ENCODE assay signal across 2 cellular contexts in the genomic region with DNA sequence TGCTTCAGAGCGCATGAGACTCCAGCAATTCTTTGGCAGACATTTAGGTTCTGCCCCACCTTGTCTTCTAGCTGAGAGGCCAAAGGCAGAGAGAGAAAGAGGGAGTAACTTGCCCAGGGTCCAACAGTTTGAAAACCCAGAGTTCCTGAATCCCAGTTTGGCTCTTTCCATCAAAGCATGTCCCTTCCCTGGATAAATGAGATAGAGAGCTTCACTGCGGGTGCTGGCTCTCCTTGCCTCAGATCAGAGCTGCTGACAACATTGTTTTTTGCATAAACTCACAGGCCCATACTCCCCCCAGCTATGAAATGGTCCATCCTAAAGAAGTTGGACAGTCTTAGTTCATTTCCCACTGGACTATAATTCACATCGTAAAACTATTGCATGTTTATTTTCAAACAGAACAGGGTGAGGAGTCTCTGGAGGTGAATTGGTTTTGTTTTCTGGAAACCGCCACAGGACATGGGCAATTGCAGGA.
TF ChIP-seq lines count a peak whose summit lies in the region.

No MANE protein-coding gene starts in this region.

TF ChIP-seq in GM23338, 12 proteins besides CTCF, POLR2A, EP300 and RAD21:
- no peak for TF ChIP-seq ZNF331 (CRISPR knock-in tag; IDR thresholded peaks at IDR 0.05; ENCODE audit: low read depth)
- TF ChIP-seq EZH2phosphoT487 (IDR thresholded peaks at IDR 0.05; ENCODE audit: unreplicated experiment): no peak
- no peak for TF ChIP-seq ZNF114 (CRISPR knock-in tag; IDR thresholded peaks at IDR 0.05)
- TF ChIP-seq, protein P1, sequence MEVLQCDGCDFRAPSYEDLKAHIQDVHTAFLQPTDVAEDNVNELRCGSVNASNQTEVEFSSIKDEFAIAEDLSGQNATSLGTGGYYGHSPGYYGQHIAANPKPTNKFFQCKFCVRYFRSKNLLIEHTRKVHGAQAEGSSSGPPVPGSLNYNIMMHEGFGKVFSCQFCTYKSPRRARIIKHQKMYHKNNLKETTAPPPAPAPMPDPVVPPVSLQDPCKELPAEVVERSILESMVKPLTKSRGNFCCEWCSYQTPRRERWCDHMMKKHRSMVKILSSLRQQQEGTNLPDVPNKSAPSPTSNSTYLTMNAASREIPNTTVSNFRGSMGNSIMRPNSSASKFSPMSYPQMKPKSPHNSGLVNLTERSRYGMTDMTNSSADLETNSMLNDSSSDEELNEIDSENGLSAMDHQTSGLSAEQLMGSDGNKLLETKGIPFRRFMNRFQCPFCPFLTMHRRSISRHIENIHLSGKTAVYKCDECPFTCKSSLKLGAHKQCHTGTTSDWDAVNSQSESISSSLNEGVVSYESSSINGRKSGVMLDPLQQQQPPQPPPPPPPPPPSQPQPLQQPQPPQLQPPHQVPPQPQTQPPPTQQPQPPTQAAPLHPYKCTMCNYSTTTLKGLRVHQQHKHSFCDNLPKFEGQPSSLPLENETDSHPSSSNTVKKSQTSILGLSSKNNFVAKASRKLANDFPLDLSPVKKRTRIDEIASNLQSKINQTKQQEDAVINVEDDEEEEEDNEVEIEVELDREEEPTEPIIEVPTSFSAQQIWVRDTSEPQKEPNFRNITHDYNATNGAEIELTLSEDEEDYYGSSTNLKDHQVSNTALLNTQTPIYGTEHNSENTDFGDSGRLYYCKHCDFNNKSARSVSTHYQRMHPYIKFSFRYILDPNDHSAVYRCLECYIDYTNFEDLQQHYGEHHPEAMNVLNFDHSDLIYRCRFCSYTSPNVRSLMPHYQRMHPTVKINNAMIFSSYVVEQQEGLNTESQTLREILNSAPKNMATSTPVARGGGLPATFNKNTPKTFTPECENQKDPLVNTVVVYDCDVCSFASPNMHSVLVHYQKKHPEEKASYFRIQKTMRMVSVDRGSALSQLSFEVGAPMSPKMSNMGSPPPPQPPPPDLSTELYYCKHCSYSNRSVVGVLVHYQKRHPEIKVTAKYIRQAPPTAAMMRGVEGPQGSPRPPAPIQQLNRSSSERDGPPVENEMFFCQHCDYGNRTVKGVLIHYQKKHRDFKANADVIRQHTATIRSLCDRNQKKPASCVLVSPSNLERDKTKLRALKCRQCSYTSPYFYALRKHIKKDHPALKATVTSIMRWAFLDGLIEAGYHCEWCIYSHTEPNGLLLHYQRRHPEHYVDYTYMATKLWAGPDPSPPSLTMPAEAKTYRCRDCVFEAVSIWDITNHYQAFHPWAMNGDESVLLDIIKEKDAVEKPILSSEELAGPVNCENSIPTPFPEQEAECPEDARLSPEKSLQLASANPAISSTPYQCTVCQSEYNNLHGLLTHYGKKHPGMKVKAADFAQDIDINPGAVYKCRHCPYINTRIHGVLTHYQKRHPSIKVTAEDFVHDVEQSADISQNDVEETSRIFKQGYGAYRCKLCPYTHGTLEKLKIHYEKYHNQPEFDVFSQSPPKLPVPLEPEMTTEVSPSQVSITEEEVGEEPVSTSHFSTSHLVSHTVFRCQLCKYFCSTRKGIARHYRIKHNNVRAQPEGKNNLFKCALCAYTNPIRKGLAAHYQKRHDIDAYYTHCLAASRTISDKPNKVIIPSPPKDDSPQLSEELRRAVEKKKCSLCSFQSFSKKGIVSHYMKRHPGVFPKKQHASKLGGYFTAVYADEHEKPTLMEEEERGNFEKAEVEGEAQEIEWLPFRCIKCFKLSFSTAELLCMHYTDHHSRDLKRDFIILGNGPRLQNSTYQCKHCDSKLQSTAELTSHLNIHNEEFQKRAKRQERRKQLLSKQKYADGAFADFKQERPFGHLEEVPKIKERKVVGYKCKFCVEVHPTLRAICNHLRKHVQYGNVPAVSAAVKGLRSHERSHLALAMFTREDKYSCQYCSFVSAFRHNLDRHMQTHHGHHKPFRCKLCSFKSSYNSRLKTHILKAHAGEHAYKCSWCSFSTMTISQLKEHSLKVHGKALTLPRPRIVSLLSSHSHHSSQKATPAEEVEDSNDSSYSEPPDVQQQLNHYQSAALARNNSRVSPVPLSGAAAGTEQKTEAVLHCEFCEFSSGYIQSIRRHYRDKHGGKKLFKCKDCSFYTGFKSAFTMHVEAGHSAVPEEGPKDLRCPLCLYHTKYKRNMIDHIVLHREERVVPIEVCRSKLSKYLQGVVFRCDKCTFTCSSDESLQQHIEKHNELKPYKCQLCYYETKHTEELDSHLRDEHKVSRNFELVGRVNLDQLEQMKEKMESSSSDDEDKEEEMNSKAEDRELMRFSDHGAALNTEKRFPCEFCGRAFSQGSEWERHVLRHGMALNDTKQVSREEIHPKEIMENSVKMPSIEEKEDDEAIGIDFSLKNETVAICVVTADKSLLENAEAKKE (CRISPR knock-in tag; IDR thresholded peaks at IDR 0.05): no peak
- TF ChIP-seq CREB1 (CRISPR knock-in tag; IDR thresholded peaks at IDR 0.05; ENCODE audit: low read depth): no peak
- TF ChIP-seq, protein P2, sequence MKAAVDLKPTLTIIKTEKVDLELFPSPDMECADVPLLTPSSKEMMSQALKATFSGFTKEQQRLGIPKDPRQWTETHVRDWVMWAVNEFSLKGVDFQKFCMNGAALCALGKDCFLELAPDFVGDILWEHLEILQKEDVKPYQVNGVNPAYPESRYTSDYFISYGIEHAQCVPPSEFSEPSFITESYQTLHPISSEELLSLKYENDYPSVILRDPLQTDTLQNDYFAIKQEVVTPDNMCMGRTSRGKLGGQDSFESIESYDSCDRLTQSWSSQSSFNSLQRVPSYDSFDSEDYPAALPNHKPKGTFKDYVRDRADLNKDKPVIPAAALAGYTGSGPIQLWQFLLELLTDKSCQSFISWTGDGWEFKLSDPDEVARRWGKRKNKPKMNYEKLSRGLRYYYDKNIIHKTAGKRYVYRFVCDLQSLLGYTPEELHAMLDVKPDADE (IDR thresholded peaks at IDR 0.05): no peak
- TF ChIP-seq NANOG (IDR thresholded peaks at IDR 0.05; ENCODE audit: borderline replicate concordance): no peak
- TF ChIP-seq POLR2AphosphoS5 (IDR thresholded peaks at IDR 0.05; ENCODE audit: low read depth): no peak

TF ChIP-seq in K562, 482 proteins besides CTCF, POLR2A, EP300 and RAD21:
- no peak for TF ChIP-seq KLF1 (tag; IDR thresholded peaks at IDR 0.05)
- TF ChIP-seq ZNF175 (CRISPR knock-in tag; IDR thresholded peaks at IDR 0.05; ENCODE audit: low read depth): no peak
- TF ChIP-seq, protein P3, sequence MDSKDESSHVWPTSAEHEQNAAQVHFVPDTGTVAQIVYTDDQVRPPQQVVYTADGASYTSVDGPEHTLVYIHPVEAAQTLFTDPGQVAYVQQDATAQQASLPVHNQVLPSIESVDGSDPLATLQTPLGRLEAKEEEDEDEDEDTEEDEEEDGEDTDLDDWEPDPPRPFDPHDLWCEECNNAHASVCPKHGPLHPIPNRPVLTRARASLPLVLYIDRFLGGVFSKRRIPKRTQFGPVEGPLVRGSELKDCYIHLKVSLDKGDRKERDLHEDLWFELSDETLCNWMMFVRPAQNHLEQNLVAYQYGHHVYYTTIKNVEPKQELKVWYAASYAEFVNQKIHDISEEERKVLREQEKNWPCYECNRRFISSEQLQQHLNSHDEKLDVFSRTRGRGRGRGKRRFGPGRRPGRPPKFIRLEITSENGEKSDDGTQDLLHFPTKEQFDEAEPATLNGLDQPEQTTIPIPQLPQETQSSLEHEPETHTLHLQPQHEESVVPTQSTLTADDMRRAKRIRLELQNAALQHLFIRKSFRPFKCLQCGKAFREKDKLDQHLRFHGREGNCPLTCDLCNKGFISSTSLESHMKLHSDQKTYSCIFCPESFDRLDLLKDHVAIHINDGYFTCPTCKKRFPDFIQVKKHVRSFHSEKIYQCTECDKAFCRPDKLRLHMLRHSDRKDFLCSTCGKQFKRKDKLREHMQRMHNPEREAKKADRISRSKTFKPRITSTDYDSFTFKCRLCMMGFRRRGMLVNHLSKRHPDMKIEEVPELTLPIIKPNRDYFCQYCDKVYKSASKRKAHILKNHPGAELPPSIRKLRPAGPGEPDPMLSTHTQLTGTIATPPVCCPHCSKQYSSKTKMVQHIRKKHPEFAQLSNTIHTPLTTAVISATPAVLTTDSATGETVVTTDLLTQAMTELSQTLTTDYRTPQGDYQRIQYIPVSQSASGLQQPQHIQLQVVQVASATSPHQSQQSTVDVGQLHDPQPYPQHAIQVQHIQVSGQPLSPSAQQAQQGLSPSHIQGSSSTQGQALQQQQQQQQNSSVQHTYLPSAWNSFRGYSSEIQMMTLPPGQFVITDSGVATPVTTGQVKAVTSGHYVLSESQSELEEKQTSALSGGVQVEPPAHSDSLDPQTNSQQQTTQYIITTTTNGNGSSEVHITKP (IDR thresholded peaks at IDR 0.05; ENCODE audit: partially characterized antibody): peak; percentile 49
- no peak for TF ChIP-seq FOXK1 (CRISPR knock-in tag; IDR thresholded peaks at IDR 0.05; ENCODE audit: borderline replicate concordance)
- no peak for TF ChIP-seq NELFE (IDR thresholded peaks at IDR 0.05; ENCODE audit: insufficient read depth, insufficient read length)
- TF ChIP-seq KLF6 (CRISPR knock-in tag; IDR thresholded peaks at IDR 0.05; ENCODE audit: borderline replicate concordance): no peak
- no peak for TF ChIP-seq ZNF263 (CRISPR knock-in tag; IDR thresholded peaks at IDR 0.05; ENCODE audit: borderline replicate concordance)
- no peak for TF ChIP-seq TBP (optimal IDR thresholded peaks at IDR 0.05; ENCODE audit: low read depth, low read length)
